In the genomic region with DNA sequence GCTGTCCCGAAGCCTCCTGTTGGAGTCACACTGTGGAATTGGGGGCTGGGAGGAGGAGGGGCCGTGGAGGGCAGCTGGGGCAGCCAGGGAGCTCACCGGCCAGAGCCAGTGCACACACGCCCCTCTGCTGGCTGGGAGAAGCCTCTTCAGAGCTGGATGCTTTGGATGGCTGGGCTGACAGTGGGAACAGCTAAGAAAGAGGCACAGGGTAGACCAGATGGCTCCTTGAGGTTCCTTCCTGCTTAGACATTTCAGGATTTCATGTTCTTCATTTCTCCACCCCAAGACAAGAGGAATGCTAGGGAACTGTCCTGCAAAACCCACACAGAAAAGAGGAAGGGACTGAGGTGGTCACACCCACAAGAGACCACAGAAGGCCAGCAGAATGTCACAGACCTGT, we compare ENCODE assay signal across 12 cellular contexts.
A peak's percentile ranks its signal among the peaks of the same experiment; 100 is the strongest.
DNase-seq lines count a peak whose midpoint lies in the region; ATAC-seq and TF ChIP-seq lines count a peak whose summit lies in the region.
"Had no signal": no experiment of that assay in that cellular context is flagged by ENCODE, and none has a peak within 500 bp of the region (broad histone marks: within the 10 kb centered on the region; RNA-seq: fewer than 3 reads in every experiment).

No MANE protein-coding gene starts in this region.

- no peak overlapping the region for H3K4me2 ChIP-seq in hepatocyte

- no peaks in the 10 kb centered on the region for H3K9me2 ChIP-seq in hepatocyte (replicated peaks; ENCODE audit: insufficient read depth)

- no peaks in the 10 kb centered on the region for H3K79me2 ChIP-seq in hepatocyte

- H3K27ac ChIP-seq in hepatocyte (no peak overlapping the region), ascending aorta (no peak overlapping the region)
- H3K27ac ChIP-seq: RWPE1 had no signal

- H2AFZ ChIP-seq in hepatocyte, result no peak overlapping the region

- intact Hi-C loops in ascending aorta (cut with DNase I), result no loop called here

- no peaks in the 10 kb centered on the region for H3K9me3 ChIP-seq in adipocyte (ENCODE audit: control insufficient read depth, low read length)
- H3K9me3 ChIP-seq in hepatocyte (ENCODE audit: low read depth), result no peaks in the 10 kb centered on the region
- no peaks in the 10 kb centered on the region for H3K9me3 ChIP-seq in ascending aorta

- H3K9ac ChIP-seq in adipocyte (ENCODE audit: low read length), result no peak overlapping the region

- CTCF ChIA-PET in AG04449 (lab: Yijun Ruan, JAX), result no interaction called here

- TF ChIP-seq CTCF in AG04449 (IDR thresholded peaks at IDR 0.05; ENCODE audit: insufficient read depth, low read length, missing control alignments), result peak; percentile 29
- TF ChIP-seq CTCF in hepatocyte (IDR thresholded peaks at IDR 0.05; ENCODE audit: poor library complexity), result peak; percentile 25
- TF ChIP-seq CTCF in ascending aorta (IDR thresholded peaks at IDR 0.05), result no peak

- POLR2A ChIA-PET in AG04449 (lab: Yijun Ruan, JAX), result no interaction called here

- DNase-seq in AG04449 (ENCODE audit: low read depth, low spot score) (no peak), EL (peak; percentile 25), adipocyte (ENCODE audit: low read depth) (peak; percentile 14), hepatocyte (ENCODE audit: low spot score) (peak; percentile 41), NCI-H2107 (lab: John Stamatoyannopoulos, UW) (no peak), GOT3 (lab: John Stamatoyannopoulos, UW) (no peak), ascending aorta (ENCODE audit: low spot score in 2 of 2) (no peak)
- DNase-seq: islet precursor cell, natural killer cell had no signal

- no peaks in the 10 kb centered on the region for H3K4me1 ChIP-seq in adipocyte (ENCODE audit: control insufficient read depth, insufficient read depth, low read length)
- H3K4me1 ChIP-seq in hepatocyte (ENCODE audit: insufficient read depth), result no peaks in the 10 kb centered on the region
- no peaks in the 10 kb centered on the region for H3K4me1 ChIP-seq in ascending aorta

- H3K36me3 ChIP-seq in adipocyte (ENCODE audit: control insufficient read depth, insufficient read depth, low read length, severe bottlenecking) (no peaks in the 10 kb centered on the region), hepatocyte (replicated peaks; ENCODE audit: insufficient read depth, low read depth) (no peaks in the 10 kb centered on the region), ascending aorta (no peaks in the 10 kb centered on the region)

- 28% methylated on average over 4 of the region's 4 CpGs for WGBS in hepatocyte (ENCODE audit: low lambda C conversion rate, missing lambda C conversion rate)

- no peak for ATAC-seq in HG02588 (IDR thresholded peaks at IDR 0.05; ENCODE audit: unreplicated experiment)
- ATAC-seq: activated naive CD4-positive, alpha-beta T cell treated with anti-CD3 and anti-CD28 coated beads, Interleukin-2, amount 50 U/mL, for 72 hours; natural killer cell had no signal

- no peak overlapping the region for H3K4me3 ChIP-seq in AG04449 (ENCODE audit: low read depth, low read length)
- no peak overlapping the region for H3K4me3 ChIP-seq in adipocyte (ENCODE audit: low read length)
- H3K4me3 ChIP-seq in hepatocyte, result no peak overlapping the region
- no peak overlapping the region for H3K4me3 ChIP-seq in ascending aorta

- H3K27me3 ChIP-seq in adipocyte (replicated peaks; ENCODE audit: control insufficient read depth, insufficient read depth, low read length) (peaks cover 54% of the 10 kb centered on the region), hepatocyte (peaks cover 4% of the 10 kb centered on the region), ascending aorta (no peaks in the 10 kb centered on the region)

- H4K20me1 ChIP-seq in hepatocyte (ENCODE audit: insufficient read depth, poor library complexity, severe bottlenecking), result no peaks in the 10 kb centered on the region

Comparison
In these comparisons a context has a peak if more than half of its experiments do, and no peak if none do; other contexts are left out.
1. DNase-seq: peak in EL (single experiment), adipocyte (single experiment) and hepatocyte (single experiment); none in AG04449 (single experiment), NCI-H2107 (single experiment), GOT3 (single experiment) and ascending aorta (0 of 2).
2. CTCF ChIP-seq: peak in AG04449 (single experiment) and hepatocyte (single experiment); none in ascending aorta (0 of 3).